ENCODE assay signal across 21 cellular contexts in genomic region chr7:151715661-151716338, GRCh38.
A peak's percentile ranks its signal among the peaks of the same experiment; 100 is the strongest.
DNase-seq lines count a peak whose midpoint lies in the region; ATAC-seq and TF ChIP-seq lines count a peak whose summit lies in the region.
"Had no signal": no experiment of that assay in that cellular context is flagged by ENCODE, and none has a peak within 500 bp of the region (broad histone marks: within the 10 kb centered on the region; RNA-seq: fewer than 3 reads in every experiment).

No MANE protein-coding gene starts in this region.

- peak overlapping the region; percentile 9 for H3K9ac ChIP-seq in mucosa of stomach (ENCODE audit: low read length)

- peak overlapping the region; percentile 89 for H3K27ac ChIP-seq in left ventricle myocardium inferior (replicated peaks)
- H3K27ac ChIP-seq: HL-60, prostate gland, SJCRH30, tibial nerve had no signal

- DNase-seq in CD1c-positive myeloid dendritic cell (ENCODE audit: extremely low spot score) (peak; percentile 17), left ventricle myocardium inferior (no peak), ureter (ENCODE audit: low spot score) (no peak), NCI-H345 treated with DMSO at 0.1 percent for 48 hours (lab: John Stamatoyannopoulos, UW; ENCODE audit: unreplicated experiment) (no peak)
- DNase-seq in activated CD8-positive, alpha-beta memory T cell treated with anti-CD3 and anti-CD28 coated beads, Interleukin-2, amount 50 U/mL, for 4 hours: no peak
- DNase-seq: activated CD4-positive, alpha-beta T cell treated with anti-CD3 and anti-CD28 coated beads, Interleukin-2, amount 10 ng/mL, durations not matched to agents 24 days and 14 days; activated effector memory CD4-positive, alpha-beta T cell treated with Interleukin-2 at 50 U/mL for 16 hours; activated naive CD8-positive, alpha-beta T cell treated with anti-CD3 and anti-CD28 coated beads, Interleukin-2, amount 50 U/mL, for 24 hours; hippocampal formation; MG63; NCI-H146; NCI-H82; OCI-M1; SJCRH30; stimulated activated CD4-positive, alpha-beta T cell treated with anti-CD3 and anti-CD28 coated beads, Interleukin-4, amount 100 ng/mL, for 1 hour had no signal

- H3K36me3 ChIP-seq in left ventricle myocardium inferior (no peaks in the 10 kb centered on the region), mucosa of stomach (ENCODE audit: control insufficient read depth, insufficient read depth, low read length) (no peaks in the 10 kb centered on the region)
- H3K36me3 ChIP-seq: MG63, prostate gland, SJCRH30, tibial nerve had no signal

- H3K4me3 ChIP-seq in left ventricle myocardium inferior: no peak overlapping the region
- peak overlapping the region; percentile 3 for H3K4me3 ChIP-seq in mucosa of stomach (ENCODE audit: low read length)
- H3K4me3 ChIP-seq: MG63, prostate gland, SJCRH30, tibial nerve had no signal

- H3K4me1 ChIP-seq in left ventricle myocardium inferior: peaks cover 78% of the 10 kb centered on the region
- H3K4me1 ChIP-seq in mucosa of stomach (ENCODE audit: control insufficient read depth, insufficient read depth, low read length): peaks cover 42% of the 10 kb centered on the region
- H3K4me1 ChIP-seq: prostate gland, SJCRH30 had no signal

- ATAC-seq in GM21619 (IDR thresholded peaks at IDR 0.05; ENCODE audit: unreplicated experiment): peak; percentile 51
- no peak for ATAC-seq in HG03025 (IDR thresholded peaks at IDR 0.05; ENCODE audit: low FRiP score, unreplicated experiment)
- ATAC-seq: activated naive CD8-positive, alpha-beta T cell treated with anti-CD3 and anti-CD28 coated beads, Interleukin-2, amount 50 U/mL, for 24 hours had no signal

- intact Hi-C loops in left ventricle myocardium inferior (cut with micrococcal nuclease): no loop called here

- no peak for TF ChIP-seq CTCF in left ventricle myocardium inferior (IDR thresholded peaks at IDR 0.05; ENCODE audit: borderline replicate concordance)

- H3K9me3 ChIP-seq in left ventricle myocardium inferior (replicated peaks) (no peaks in the 10 kb centered on the region), mucosa of stomach (ENCODE audit: control insufficient read depth, low read length) (no peaks in the 10 kb centered on the region)
- H3K9me3 ChIP-seq: MG63, prostate gland, SJCRH30, tibial nerve had no signal

- H3K27me3 ChIP-seq in left ventricle myocardium inferior (ENCODE audit: low read depth): no peaks in the 10 kb centered on the region
- no peaks in the 10 kb centered on the region for H3K27me3 ChIP-seq in mucosa of stomach (ENCODE audit: control insufficient read depth, insufficient read depth, low read length)
- H3K27me3 ChIP-seq: MG63, SJCRH30, tibial nerve had no signal
